Comparison of ENCODE assay signal across 1 cellular context in the genomic region with DNA sequence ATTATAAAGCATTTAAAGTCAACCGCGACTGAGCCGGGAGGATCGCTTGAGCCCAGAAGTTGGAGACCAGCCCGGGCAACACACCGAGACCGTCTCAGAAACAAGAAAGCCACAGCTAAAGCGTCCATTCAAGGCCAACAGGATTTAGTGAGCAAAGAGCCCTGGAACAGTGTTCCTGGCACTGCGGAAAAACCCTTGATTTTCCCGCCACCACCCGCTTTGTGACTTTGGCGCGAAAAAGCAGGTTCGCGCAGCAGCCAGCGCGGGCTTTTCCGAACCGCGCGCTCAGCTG.
TF ChIP-seq lines count a peak whose summit lies in the region.

No MANE protein-coding gene starts in this region.

TF ChIP-seq in HepG2, 621 proteins besides CTCF, POLR2A, EP300 and RAD21 (continued from another document and continues in another):
- TF ChIP-seq, protein P1, sequence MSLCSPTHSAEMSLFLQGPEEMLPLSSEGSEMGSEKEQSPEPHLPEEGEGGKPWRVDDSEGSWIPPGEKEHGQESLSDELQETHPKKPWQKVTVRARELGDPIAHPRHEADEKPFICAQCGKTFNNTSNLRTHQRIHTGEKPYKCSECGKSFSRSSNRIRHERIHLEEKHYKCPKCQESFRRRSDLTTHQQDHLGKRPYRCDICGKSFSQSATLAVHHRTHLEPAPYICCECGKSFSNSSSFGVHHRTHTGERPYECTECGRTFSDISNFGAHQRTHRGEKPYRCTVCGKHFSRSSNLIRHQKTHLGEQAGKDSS (CRISPR knock-in tag; IDR thresholded peaks at IDR 0.05; ENCODE audit: borderline replicate concordance, low read depth): no peak
- TF ChIP-seq ISL2 (CRISPR knock-in tag; IDR thresholded peaks at IDR 0.05): no peak
- TF ChIP-seq TAF15 (IDR thresholded peaks at IDR 0.05; ENCODE audit: low read depth, low read length, poor library complexity, severe bottlenecking): no peak
- no peak for TF ChIP-seq NR2C2 (CRISPR knock-in tag; IDR thresholded peaks at IDR 0.05; ENCODE audit: borderline replicate concordance)
- TF ChIP-seq RFXAP (CRISPR knock-in tag; IDR thresholded peaks at IDR 0.05; ENCODE audit: borderline replicate concordance): no peak; the same call in none of the 2 replicates
- TF ChIP-seq, protein P2, sequence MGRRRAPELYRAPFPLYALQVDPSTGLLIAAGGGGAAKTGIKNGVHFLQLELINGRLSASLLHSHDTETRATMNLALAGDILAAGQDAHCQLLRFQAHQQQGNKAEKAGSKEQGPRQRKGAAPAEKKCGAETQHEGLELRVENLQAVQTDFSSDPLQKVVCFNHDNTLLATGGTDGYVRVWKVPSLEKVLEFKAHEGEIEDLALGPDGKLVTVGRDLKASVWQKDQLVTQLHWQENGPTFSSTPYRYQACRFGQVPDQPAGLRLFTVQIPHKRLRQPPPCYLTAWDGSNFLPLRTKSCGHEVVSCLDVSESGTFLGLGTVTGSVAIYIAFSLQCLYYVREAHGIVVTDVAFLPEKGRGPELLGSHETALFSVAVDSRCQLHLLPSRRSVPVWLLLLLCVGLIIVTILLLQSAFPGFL (CRISPR knock-in tag; IDR thresholded peaks at IDR 0.05): no peak
- TF ChIP-seq ZNF841 (CRISPR knock-in tag; IDR thresholded peaks at IDR 0.05; ENCODE audit: borderline replicate concordance): peak; percentile 99
- peak; percentile 52; the same call in 1 of the 2 replicates for TF ChIP-seq ZNF720 (CRISPR knock-in tag; IDR thresholded peaks at IDR 0.05)
- no peak for TF ChIP-seq ZNF644 (CRISPR knock-in tag; IDR thresholded peaks at IDR 0.05; ENCODE audit: low read depth)
- TF ChIP-seq ZNF792 (CRISPR knock-in tag; IDR thresholded peaks at IDR 0.05): no peak
- TF ChIP-seq, protein P3, sequence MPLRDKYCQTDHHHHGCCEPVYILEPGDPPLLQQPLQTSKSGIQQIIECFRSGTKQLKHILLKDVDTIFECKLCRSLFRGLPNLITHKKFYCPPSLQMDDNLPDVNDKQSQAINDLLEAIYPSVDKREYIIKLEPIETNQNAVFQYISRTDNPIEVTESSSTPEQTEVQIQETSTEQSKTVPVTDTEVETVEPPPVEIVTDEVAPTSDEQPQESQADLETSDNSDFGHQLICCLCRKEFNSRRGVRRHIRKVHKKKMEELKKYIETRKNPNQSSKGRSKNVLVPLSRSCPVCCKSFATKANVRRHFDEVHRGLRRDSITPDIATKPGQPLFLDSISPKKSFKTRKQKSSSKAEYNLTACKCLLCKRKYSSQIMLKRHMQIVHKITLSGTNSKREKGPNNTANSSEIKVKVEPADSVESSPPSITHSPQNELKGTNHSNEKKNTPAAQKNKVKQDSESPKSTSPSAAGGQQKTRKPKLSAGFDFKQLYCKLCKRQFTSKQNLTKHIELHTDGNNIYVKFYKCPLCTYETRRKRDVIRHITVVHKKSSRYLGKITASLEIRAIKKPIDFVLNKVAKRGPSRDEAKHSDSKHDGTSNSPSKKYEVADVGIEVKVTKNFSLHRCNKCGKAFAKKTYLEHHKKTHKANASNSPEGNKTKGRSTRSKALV (CRISPR knock-in tag; IDR thresholded peaks at IDR 0.05): peak; percentile 84; the same call in 1 of the 2 replicates
- TF ChIP-seq HNRNPLL (IDR thresholded peaks at IDR 0.05; ENCODE audit: low read depth, low read length, poor library complexity, severe bottlenecking): no peak
- no peak for TF ChIP-seq SP5 (CRISPR knock-in tag; IDR thresholded peaks at IDR 0.05; ENCODE audit: borderline replicate concordance, low read depth)
- TF ChIP-seq ZNF501 (CRISPR knock-in tag; IDR thresholded peaks at IDR 0.05): no peak
- TF ChIP-seq ELF4 (CRISPR knock-in tag; IDR thresholded peaks at IDR 0.05; ENCODE audit: borderline replicate concordance): no peak
- TF ChIP-seq ZNF777 (CRISPR knock-in tag; IDR thresholded peaks at IDR 0.05): no peak
- TF ChIP-seq, protein P4, sequence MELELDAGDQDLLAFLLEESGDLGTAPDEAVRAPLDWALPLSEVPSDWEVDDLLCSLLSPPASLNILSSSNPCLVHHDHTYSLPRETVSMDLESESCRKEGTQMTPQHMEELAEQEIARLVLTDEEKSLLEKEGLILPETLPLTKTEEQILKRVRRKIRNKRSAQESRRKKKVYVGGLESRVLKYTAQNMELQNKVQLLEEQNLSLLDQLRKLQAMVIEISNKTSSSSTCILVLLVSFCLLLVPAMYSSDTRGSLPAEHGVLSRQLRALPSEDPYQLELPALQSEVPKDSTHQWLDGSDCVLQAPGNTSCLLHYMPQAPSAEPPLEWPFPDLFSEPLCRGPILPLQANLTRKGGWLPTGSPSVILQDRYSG (CRISPR knock-in tag; IDR thresholded peaks at IDR 0.05): no peak
- TF ChIP-seq ZNF614 (CRISPR knock-in tag; IDR thresholded peaks at IDR 0.05; ENCODE audit: borderline replicate concordance): peak; percentile 63; the same call in 1 of the 2 replicates
- no peak for TF ChIP-seq SOX5 (CRISPR knock-in tag; IDR thresholded peaks at IDR 0.05; ENCODE audit: borderline replicate concordance)
- no peak; the same call in 1 of the 2 replicates for TF ChIP-seq ARNT2 (CRISPR knock-in tag; IDR thresholded peaks at IDR 0.05; ENCODE audit: low read depth)
- TF ChIP-seq ZFY (CRISPR knock-in tag; IDR thresholded peaks at IDR 0.05): no peak
- no peak; the same call in none of the 2 replicates for TF ChIP-seq ZNF547 (CRISPR knock-in tag; IDR thresholded peaks at IDR 0.05)
- TF ChIP-seq MAFG (CRISPR knock-in tag; IDR thresholded peaks at IDR 0.05): peak; percentile 78; the same call in 1 of the 2 replicates
- no peak for TF ChIP-seq RFX3 (CRISPR knock-in tag; IDR thresholded peaks at IDR 0.05)
- TF ChIP-seq ZSCAN29 (CRISPR knock-in tag; conservative IDR thresholded peaks at IDR 0.05): no peak; the same call in none of the 2 replicates
- peak; percentile 99 for TF ChIP-seq ETV6 (CRISPR knock-in tag; conservative IDR thresholded peaks at IDR 0.05)
- TF ChIP-seq MYC (CRISPR knock-in tag; IDR thresholded peaks at IDR 0.05; ENCODE audit: borderline replicate concordance): peak; percentile 89; the same call in 1 of the 2 replicates
- peak; percentile 95 for TF ChIP-seq ZNF124 (CRISPR knock-in tag; IDR thresholded peaks at IDR 0.05)
- peak; percentile 100; the same call in 1 of the 2 replicates for TF ChIP-seq ZNF563 (CRISPR knock-in tag; IDR thresholded peaks at IDR 0.05)
- TF ChIP-seq NONO (IDR thresholded peaks at IDR 0.05): no peak
- no peak for TF ChIP-seq NONO (CRISPR knock-in tag; conservative IDR thresholded peaks at IDR 0.05)
- TF ChIP-seq ZNF333 (CRISPR knock-in tag; IDR thresholded peaks at IDR 0.05; ENCODE audit: borderline replicate concordance): peak; percentile 96
- no peak for TF ChIP-seq PHF21A (CRISPR knock-in tag; IDR thresholded peaks at IDR 0.05)
- TF ChIP-seq, protein P5, sequence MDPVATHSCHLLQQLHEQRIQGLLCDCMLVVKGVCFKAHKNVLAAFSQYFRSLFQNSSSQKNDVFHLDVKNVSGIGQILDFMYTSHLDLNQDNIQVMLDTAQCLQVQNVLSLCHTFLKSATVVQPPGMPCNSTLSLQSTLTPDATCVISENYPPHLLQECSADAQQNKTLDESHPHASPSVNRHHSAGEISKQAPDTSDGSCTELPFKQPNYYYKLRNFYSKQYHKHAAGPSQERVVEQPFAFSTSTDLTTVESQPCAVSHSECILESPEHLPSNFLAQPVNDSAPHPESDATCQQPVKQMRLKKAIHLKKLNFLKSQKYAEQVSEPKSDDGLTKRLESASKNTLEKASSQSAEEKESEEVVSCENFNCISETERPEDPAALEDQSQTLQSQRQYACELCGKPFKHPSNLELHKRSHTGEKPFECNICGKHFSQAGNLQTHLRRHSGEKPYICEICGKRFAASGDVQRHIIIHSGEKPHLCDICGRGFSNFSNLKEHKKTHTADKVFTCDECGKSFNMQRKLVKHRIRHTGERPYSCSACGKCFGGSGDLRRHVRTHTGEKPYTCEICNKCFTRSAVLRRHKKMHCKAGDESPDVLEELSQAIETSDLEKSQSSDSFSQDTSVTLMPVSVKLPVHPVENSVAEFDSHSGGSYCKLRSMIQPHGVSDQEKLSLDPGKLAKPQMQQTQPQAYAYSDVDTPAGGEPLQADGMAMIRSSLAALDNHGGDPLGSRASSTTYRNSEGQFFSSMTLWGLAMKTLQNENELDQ (CRISPR knock-in tag; IDR thresholded peaks at IDR 0.05; ENCODE audit: borderline replicate concordance): peak; percentile 86; the same call in 1 of the 2 replicates
- TF ChIP-seq, protein P6, sequence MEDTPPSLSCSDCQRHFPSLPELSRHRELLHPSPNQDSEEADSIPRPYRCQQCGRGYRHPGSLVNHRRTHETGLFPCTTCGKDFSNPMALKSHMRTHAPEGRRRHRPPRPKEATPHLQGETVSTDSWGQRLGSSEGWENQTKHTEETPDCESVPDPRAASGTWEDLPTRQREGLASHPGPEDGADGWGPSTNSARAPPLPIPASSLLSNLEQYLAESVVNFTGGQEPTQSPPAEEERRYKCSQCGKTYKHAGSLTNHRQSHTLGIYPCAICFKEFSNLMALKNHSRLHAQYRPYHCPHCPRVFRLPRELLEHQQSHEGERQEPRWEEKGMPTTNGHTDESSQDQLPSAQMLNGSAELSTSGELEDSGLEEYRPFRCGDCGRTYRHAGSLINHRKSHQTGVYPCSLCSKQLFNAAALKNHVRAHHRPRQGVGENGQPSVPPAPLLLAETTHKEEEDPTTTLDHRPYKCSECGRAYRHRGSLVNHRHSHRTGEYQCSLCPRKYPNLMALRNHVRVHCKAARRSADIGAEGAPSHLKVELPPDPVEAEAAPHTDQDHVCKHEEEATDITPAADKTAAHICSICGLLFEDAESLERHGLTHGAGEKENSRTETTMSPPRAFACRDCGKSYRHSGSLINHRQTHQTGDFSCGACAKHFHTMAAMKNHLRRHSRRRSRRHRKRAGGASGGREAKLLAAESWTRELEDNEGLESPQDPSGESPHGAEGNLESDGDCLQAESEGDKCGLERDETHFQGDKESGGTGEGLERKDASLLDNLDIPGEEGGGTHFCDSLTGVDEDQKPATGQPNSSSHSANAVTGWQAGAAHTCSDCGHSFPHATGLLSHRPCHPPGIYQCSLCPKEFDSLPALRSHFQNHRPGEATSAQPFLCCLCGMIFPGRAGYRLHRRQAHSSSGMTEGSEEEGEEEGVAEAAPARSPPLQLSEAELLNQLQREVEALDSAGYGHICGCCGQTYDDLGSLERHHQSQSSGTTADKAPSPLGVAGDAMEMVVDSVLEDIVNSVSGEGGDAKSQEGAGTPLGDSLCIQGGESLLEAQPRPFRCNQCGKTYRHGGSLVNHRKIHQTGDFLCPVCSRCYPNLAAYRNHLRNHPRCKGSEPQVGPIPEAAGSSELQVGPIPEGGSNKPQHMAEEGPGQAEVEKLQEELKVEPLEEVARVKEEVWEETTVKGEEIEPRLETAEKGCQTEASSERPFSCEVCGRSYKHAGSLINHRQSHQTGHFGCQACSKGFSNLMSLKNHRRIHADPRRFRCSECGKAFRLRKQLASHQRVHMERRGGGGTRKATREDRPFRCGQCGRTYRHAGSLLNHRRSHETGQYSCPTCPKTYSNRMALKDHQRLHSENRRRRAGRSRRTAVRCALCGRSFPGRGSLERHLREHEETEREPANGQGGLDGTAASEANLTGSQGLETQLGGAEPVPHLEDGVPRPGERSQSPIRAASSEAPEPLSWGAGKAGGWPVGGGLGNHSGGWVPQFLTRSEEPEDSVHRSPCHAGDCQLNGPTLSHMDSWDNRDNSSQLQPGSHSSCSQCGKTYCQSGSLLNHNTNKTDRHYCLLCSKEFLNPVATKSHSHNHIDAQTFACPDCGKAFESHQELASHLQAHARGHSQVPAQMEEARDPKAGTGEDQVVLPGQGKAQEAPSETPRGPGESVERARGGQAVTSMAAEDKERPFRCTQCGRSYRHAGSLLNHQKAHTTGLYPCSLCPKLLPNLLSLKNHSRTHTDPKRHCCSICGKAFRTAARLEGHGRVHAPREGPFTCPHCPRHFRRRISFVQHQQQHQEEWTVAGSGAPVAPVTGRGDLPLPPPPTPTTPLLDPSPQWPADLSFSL (CRISPR knock-in tag; IDR thresholded peaks at IDR 0.05): no peak
- TF ChIP-seq PHF5A (CRISPR knock-in tag; IDR thresholded peaks at IDR 0.05; ENCODE audit: low read depth, unreplicated experiment): no peak
- peak; percentile 100; the same call in 1 of the 2 replicates for TF ChIP-seq ZNF879 (CRISPR knock-in tag; IDR thresholded peaks at IDR 0.05)
- peak; percentile 83; the same call in 1 of the 2 replicates for TF ChIP-seq ZBTB7B (CRISPR knock-in tag; IDR thresholded peaks at IDR 0.05)
- no peak for TF ChIP-seq ZNF558 (CRISPR knock-in tag; IDR thresholded peaks at IDR 0.05; ENCODE audit: borderline replicate concordance)
- TF ChIP-seq ZKSCAN1 (IDR thresholded peaks at IDR 0.05; ENCODE audit: low read length): no peak
- TF ChIP-seq CHCHD3 (CRISPR knock-in tag; IDR thresholded peaks at IDR 0.05): no peak
- TF ChIP-seq FOXM1 (CRISPR knock-in tag; IDR thresholded peaks at IDR 0.05): peak; percentile 96; the same call in 1 of the 2 replicates
- no peak for TF ChIP-seq ZNF460 (CRISPR knock-in tag; IDR thresholded peaks at IDR 0.05; ENCODE audit: borderline replicate concordance)
- no peak for TF ChIP-seq HNRNPUL1 (IDR thresholded peaks at IDR 0.05; ENCODE audit: low read depth, low read length)
- peak; percentile 99 for TF ChIP-seq ZNF337 (CRISPR knock-in tag; IDR thresholded peaks at IDR 0.05; ENCODE audit: borderline replicate concordance, low read depth)
